11 cellular contexts compared by ENCODE assay signal in genomic region chr15:25545017-25545416, GRCh38.
DNase-seq lines count a peak whose midpoint lies in the region; ATAC-seq lines count a peak whose summit lies in the region.
"Had no signal": no experiment of that assay in that cellular context is flagged by ENCODE, and none has a peak within 500 bp of the region (broad histone marks: within the 10 kb centered on the region; RNA-seq: fewer than 3 reads in every experiment).

No MANE protein-coding gene starts in this region.

- H3K4me3 Mint-ChIP-seq in activated T-helper 17 cell treated with anti-CD3 and anti-CD28 coated beads, Interleukin-2, amount 50 U/mL, for 72 hours: no peak overlapping the region
- H3K4me3 Mint-ChIP-seq: activated naive CD8-positive, alpha-beta T cell had no signal

- no peaks in the 10 kb centered on the region for H3K9me3 Mint-ChIP-seq in activated T-helper 17 cell treated with anti-CD3 and anti-CD28 coated beads, Interleukin-2, amount 50 U/mL, for 72 hours

- H3K36me3 Mint-ChIP-seq in activated T-helper 17 cell treated with anti-CD3 and anti-CD28 coated beads, Interleukin-2, amount 50 U/mL, for 72 hours (ENCODE audit: low read depth): no peaks in the 10 kb centered on the region
- H3K36me3 Mint-ChIP-seq: activated naive CD8-positive, alpha-beta T cell had no signal

- ATAC-seq in activated T-helper 17 cell treated with anti-CD3 and anti-CD28 coated beads, Interleukin-2, amount 50 U/mL, for 72 hours (replicated peaks): peak; percentile 77
- ATAC-seq in activated CD4-positive, CD25-positive, alpha-beta regulatory T cell treated with anti-CD3 and anti-CD28 coated beads, Interleukin-2, amount 50 U/mL, for 24 hours: no peak
- no peak for ATAC-seq in GM19351 (IDR thresholded peaks at IDR 0.05; ENCODE audit: unreplicated experiment)

- DNase-seq in stimulated activated CD4-positive, alpha-beta T cell treated with anti-CD3 and anti-CD28 coated beads, Interleukin-1b, Interleukin-23, amount 100 ng/mL, for 48 hours: peak; percentile 4
- DNase-seq in stimulated activated CD4-positive, alpha-beta T cell treated with anti-CD3 and anti-CD28 coated beads, Interleukin-2, amount 100 ng/mL, for 24 hours: no peak
- peak; percentile 17 for DNase-seq in iris pigment epithelial cell (ENCODE audit: low read depth)
- DNase-seq in activated T-cell treated with anti-CD3 and anti-CD28 coated beads, Interleukin-2, amount 50 U/mL, for 1 hour: no peak
- no peak for DNase-seq in ureter (ENCODE audit: low spot score)
- DNase-seq: heart right ventricle, NCI-H510A treated with DMSO at 0.1 percent for 48 hours had no signal

- H3K4me1 Mint-ChIP-seq in activated T-helper 17 cell treated with anti-CD3 and anti-CD28 coated beads, Interleukin-2, amount 50 U/mL, for 72 hours: peaks cover 4% of the 10 kb centered on the region

- H3K27ac Mint-ChIP-seq in activated T-helper 17 cell treated with anti-CD3 and anti-CD28 coated beads, Interleukin-2, amount 50 U/mL, for 72 hours: no peak overlapping the region
- H3K27ac Mint-ChIP-seq: activated naive CD8-positive, alpha-beta T cell had no signal

- H3K27me3 Mint-ChIP-seq in activated T-helper 17 cell treated with anti-CD3 and anti-CD28 coated beads, Interleukin-2, amount 50 U/mL, for 72 hours: no peaks in the 10 kb centered on the region

Comparison
In these comparisons a context has a peak if more than half of its experiments do, and no peak if none do; other contexts are left out.
1. DNase-seq: peak in stimulated activated CD4-positive, alpha-beta T cell treated with anti-CD3 and anti-CD28 coated beads, Interleukin-1b, Interleukin-23, amount 100 ng/mL, for 48 hours (single experiment) and iris pigment epithelial cell (single experiment); none in stimulated activated CD4-positive, alpha-beta T cell treated with anti-CD3 and anti-CD28 coated beads, Interleukin-2, amount 100 ng/mL, for 24 hours (0 of 2), activated T-cell treated with anti-CD3 and anti-CD28 coated beads, Interleukin-2, amount 50 U/mL, for 1 hour (single experiment) and ureter (single experiment).